8 cellular contexts compared by ENCODE assay signal in the genomic region with DNA sequence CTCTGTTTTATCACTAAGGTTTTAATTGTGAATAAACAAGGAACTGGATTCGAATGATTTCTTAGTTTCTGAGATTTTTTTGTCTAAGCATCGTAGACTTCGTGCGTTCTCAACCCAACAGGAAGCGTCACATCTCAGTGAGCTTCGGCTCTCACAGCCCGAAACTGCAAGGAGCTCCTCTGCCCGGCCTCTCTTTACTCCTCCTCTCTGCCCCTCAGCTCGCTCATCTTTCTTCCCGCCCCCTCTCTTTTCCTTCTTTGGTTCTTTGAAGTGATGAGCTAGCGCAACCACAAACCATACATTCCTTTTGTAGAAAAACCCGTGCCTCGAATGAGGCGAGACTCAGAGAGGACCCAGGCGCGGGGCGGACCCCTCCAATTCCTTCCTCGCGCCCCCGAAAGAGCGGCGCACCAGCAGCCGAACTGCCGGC. TPM values are rescaled to one million over a fixed set of nuclear protein-coding genes. Genes with fewer than 3 reads are reported as not detected.
DNase-seq lines count a peak whose midpoint lies in the region; ATAC-seq and TF ChIP-seq lines count a peak whose summit lies in the region.

No MANE protein-coding gene starts in this region.

- peak; percentile 40 for ATAC-seq in GM18519 (IDR thresholded peaks at IDR 0.05; ENCODE audit: low FRiP score, unreplicated experiment)
- ATAC-seq in HG02759 (IDR thresholded peaks at IDR 0.05; ENCODE audit: unreplicated experiment): peak; percentile 70
- peak; percentile 19 for ATAC-seq in left lung

- in situ Hi-C loops in SK-MEL-5 (cut with HindIII; ENCODE audit: low pct_unique_long_range_greater_than_20kb, low sequenced_read_pairs): no loop called here

- H3K27ac ChIP-seq in left lung: peak overlapping the region; percentile 62 to 73

- intact Hi-C loops in left lung (cut with DNase I): no loop called here

- peak overlapping the region; percentile 36 to 51 for H3K4me3 ChIP-seq in left lung

- DNase-seq in SK-MEL-5 (ENCODE audit: low read depth, low spot score) (peak; percentile 13), left lung (no peak), HuH-7.5 (ENCODE audit: low spot score) (no peak), NCI-H82 treated with DMSO at 0.1 percent for 48 hours (lab: John Stamatoyannopoulos, UW; ENCODE audit: unreplicated experiment) (no peak)
- peak; percentile 13 for DNase-seq in central memory CD4-positive, alpha-beta T cell
- peak; percentile 44 for DNase-seq in stimulated activated CD8-positive, alpha-beta memory T cell treated with anti-CD3 and anti-CD28 coated beads, Interleukin-12 subunit alpha, Interleukin-12 subunit beta, amount 100 ng/mL, for 4 hours (ENCODE audit: low read depth)

- H3K27me3 ChIP-seq in left lung: peaks cover 31 to 92% of the 10 kb centered on the region in 2 donors

- no peaks in the 10 kb centered on the region for H3K36me3 ChIP-seq in left lung

- no peak for TF ChIP-seq CTCF in left lung (IDR thresholded peaks at IDR 0.05)

- H3K9me3 ChIP-seq in left lung: no peaks in the 10 kb centered on the region

- H3K4me1 ChIP-seq in left lung: peaks cover 12 to 28% of the 10 kb centered on the region in 2 donors

RNA-seq across cellular contexts. Expression of a gene that starts 0.5 kb away (rescaled TPM):
- 15.2 and 15.4 TPM in 2 replicates for total RNA-seq in SK-MEL-5 (2014; rRNA removed; shearing (Covaris generic))
- 19.1 and 27.4 TPM in 2 replicates for polyA plus RNA-seq in SK-MEL-5 (2015; cell fraction: cytosol; rRNA removed)
- polyA plus RNA-seq in SK-MEL-5 (2015; cell fraction: nucleus; rRNA removed): 3.1 and 10.8 TPM in 2 replicates
- total RNA-seq in left lung: 1 to 10 TPM; 9.1 to 10.0 TPM

Comparison
In these comparisons a context has a peak if more than half of its experiments do, and no peak if none do; other contexts are left out.
1. ATAC-seq: peak in every context shown above with its lines; median percentile 70 in HG02759; 40 in GM18519; 19 in left lung.
2. DNase-seq: peak in SK-MEL-5 (single experiment), central memory CD4-positive, alpha-beta T cell (single experiment) and stimulated activated CD8-positive, alpha-beta memory T cell treated with anti-CD3 and anti-CD28 coated beads, Interleukin-12 subunit alpha, Interleukin-12 subunit beta, amount 100 ng/mL, for 4 hours (single experiment); none in left lung (0 of 2), HuH-7.5 (single experiment) and NCI-H82 treated with DMSO at 0.1 percent for 48 hours (single experiment).